17 cellular contexts compared by ENCODE assay signal in the genomic region with DNA sequence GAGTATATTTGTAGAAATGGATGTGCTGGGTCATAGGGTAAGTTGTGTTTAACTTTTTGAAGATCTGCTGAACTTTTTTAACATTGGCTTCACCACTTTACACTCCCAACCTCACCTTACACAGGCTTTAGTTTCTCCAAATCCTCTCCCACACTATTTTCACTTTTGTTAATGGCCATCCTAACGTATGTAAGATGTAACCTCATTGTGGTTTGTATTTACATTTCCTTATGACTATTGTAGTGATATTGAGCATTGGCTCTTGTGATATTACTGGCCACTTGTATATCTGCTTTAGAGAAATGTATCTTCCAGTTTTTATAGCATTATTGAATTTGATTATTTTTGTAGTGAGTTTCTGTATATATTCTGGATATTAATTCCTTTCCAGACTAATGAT.
DNase-seq lines count a peak whose midpoint lies in the region; ATAC-seq lines count a peak whose summit lies in the region.
"Had no signal": no experiment of that assay in that cellular context is flagged by ENCODE, and none has a peak within 500 bp of the region (broad histone marks: within the 10 kb centered on the region; RNA-seq: fewer than 3 reads in every experiment).

No MANE protein-coding gene starts in this region.

- no peaks in the 10 kb centered on the region for H3K27me3 Mint-ChIP-seq in activated naive CD8-positive, alpha-beta T cell treated with anti-CD3 and anti-CD28 coated beads, Interleukin-2, amount 50 U/mL, for 24 hours
- no peaks in the 10 kb centered on the region for H3K27me3 Mint-ChIP-seq in activated naive CD8-positive, alpha-beta T cell treated with anti-CD3 and anti-CD28 coated beads for 36 hours
- no peaks in the 10 kb centered on the region for H3K27me3 Mint-ChIP-seq in T-helper 17 cell
- H3K27me3 Mint-ChIP-seq in stimulated activated naive CD8-positive, alpha-beta T cell treated with anti-CD3 and anti-CD28 coated beads, Interleukin-15, amount 100 ng/mL, for 72 hours = no peaks in the 10 kb centered on the region
- H3K27me3 Mint-ChIP-seq: CD4-positive, CD25-positive, alpha-beta regulatory T cell had no signal

- no peak for DNase-seq in activated naive CD8-positive, alpha-beta T cell treated with anti-CD3 and anti-CD28 coated beads, Interleukin-2, amount 50 U/mL, for 24 hours
- DNase-seq in activated naive CD8-positive, alpha-beta T cell treated with anti-CD3 and anti-CD28 coated beads for 36 hours = no peak
- DNase-seq in T-helper 17 cell (no peak), ureter (ENCODE audit: low spot score) (no peak), RKO (ENCODE audit: low spot score) (no peak)
- DNase-seq in stimulated activated naive CD8-positive, alpha-beta T cell treated with anti-CD3 and anti-CD28 coated beads, Interleukin-15, amount 100 ng/mL, for 72 hours = no peak
- DNase-seq: CD4-positive, CD25-positive, alpha-beta regulatory T cell; KBM-7; NCI-H1105 treated with DMSO at 0.1 percent for 48 hours; NCI-H2029 treated with DMSO at 0.1 percent for 48 hours; NCI-H2227 treated with DMSO at 0.1 percent for 48 hours; NCI-H526 treated with DMSO at 0.1 percent for 48 hours; PC-9; SHP77 had no signal

- H3K4me1 Mint-ChIP-seq in activated naive CD8-positive, alpha-beta T cell treated with anti-CD3 and anti-CD28 coated beads, Interleukin-2, amount 50 U/mL, for 24 hours = peaks cover 7% of the 10 kb centered on the region
- no peaks in the 10 kb centered on the region for H3K4me1 Mint-ChIP-seq in activated naive CD8-positive, alpha-beta T cell treated with anti-CD3 and anti-CD28 coated beads for 36 hours
- no peaks in the 10 kb centered on the region for H3K4me1 Mint-ChIP-seq in T-helper 17 cell
- H3K4me1 Mint-ChIP-seq in stimulated activated naive CD8-positive, alpha-beta T cell treated with anti-CD3 and anti-CD28 coated beads, Interleukin-15, amount 100 ng/mL, for 72 hours = no peaks in the 10 kb centered on the region

- no peaks in the 10 kb centered on the region for H3K9me3 Mint-ChIP-seq in activated naive CD8-positive, alpha-beta T cell treated with anti-CD3 and anti-CD28 coated beads, Interleukin-2, amount 50 U/mL, for 24 hours
- H3K9me3 Mint-ChIP-seq in activated naive CD8-positive, alpha-beta T cell treated with anti-CD3 and anti-CD28 coated beads for 36 hours = no peaks in the 10 kb centered on the region
- H3K9me3 Mint-ChIP-seq in stimulated activated naive CD8-positive, alpha-beta T cell treated with anti-CD3 and anti-CD28 coated beads, Interleukin-15, amount 100 ng/mL, for 72 hours = no peaks in the 10 kb centered on the region
- H3K9me3 Mint-ChIP-seq: CD4-positive, CD25-positive, alpha-beta regulatory T cell had no signal

- H3K4me3 Mint-ChIP-seq in activated naive CD8-positive, alpha-beta T cell treated with anti-CD3 and anti-CD28 coated beads, Interleukin-2, amount 50 U/mL, for 24 hours = no peak overlapping the region
- H3K4me3 Mint-ChIP-seq in activated naive CD8-positive, alpha-beta T cell treated with anti-CD3 and anti-CD28 coated beads for 36 hours = no peak overlapping the region
- no peak overlapping the region for H3K4me3 Mint-ChIP-seq in T-helper 17 cell
- H3K4me3 Mint-ChIP-seq in stimulated activated naive CD8-positive, alpha-beta T cell treated with anti-CD3 and anti-CD28 coated beads, Interleukin-15, amount 100 ng/mL, for 72 hours = no peak overlapping the region
- H3K4me3 Mint-ChIP-seq: CD4-positive, CD25-positive, alpha-beta regulatory T cell had no signal

- ATAC-seq in activated naive CD8-positive, alpha-beta T cell treated with anti-CD3 and anti-CD28 coated beads, Interleukin-2, amount 50 U/mL, for 24 hours = peak; percentile 36
- ATAC-seq in HG02884 (IDR thresholded peaks at IDR 0.05; ENCODE audit: unreplicated experiment) (peak; percentile 90), T-helper 17 cell (no peak), HG02981 (IDR thresholded peaks at IDR 0.05; ENCODE audit: unreplicated experiment) (no peak)
- peak; percentile 82 for ATAC-seq in stimulated activated naive CD8-positive, alpha-beta T cell treated with anti-CD3 and anti-CD28 coated beads, Interleukin-15, amount 100 ng/mL, for 72 hours

- peaks cover 24% of the 10 kb centered on the region for H3K36me3 Mint-ChIP-seq in activated naive CD8-positive, alpha-beta T cell treated with anti-CD3 and anti-CD28 coated beads, Interleukin-2, amount 50 U/mL, for 24 hours (ENCODE audit: low read depth)
- H3K36me3 Mint-ChIP-seq in activated naive CD8-positive, alpha-beta T cell treated with anti-CD3 and anti-CD28 coated beads for 36 hours = peaks cover 11% of the 10 kb centered on the region
- H3K36me3 Mint-ChIP-seq in T-helper 17 cell (ENCODE audit: low read depth) = no peaks in the 10 kb centered on the region
- H3K36me3 Mint-ChIP-seq: CD4-positive, CD25-positive, alpha-beta regulatory T cell had no signal

- no peak overlapping the region for H3K27ac Mint-ChIP-seq in activated naive CD8-positive, alpha-beta T cell treated with anti-CD3 and anti-CD28 coated beads, Interleukin-2, amount 50 U/mL, for 24 hours
- H3K27ac Mint-ChIP-seq in activated naive CD8-positive, alpha-beta T cell treated with anti-CD3 and anti-CD28 coated beads for 36 hours = no peak overlapping the region
- H3K27ac Mint-ChIP-seq in T-helper 17 cell = peak overlapping the region; percentile 34
- no peak overlapping the region for H3K27ac Mint-ChIP-seq in stimulated activated naive CD8-positive, alpha-beta T cell treated with anti-CD3 and anti-CD28 coated beads, Interleukin-15, amount 100 ng/mL, for 72 hours
- H3K27ac Mint-ChIP-seq: CD4-positive, CD25-positive, alpha-beta regulatory T cell had no signal

- no peaks in the 10 kb centered on the region for H3K9me3 ChIP-seq in T-helper 17 cell (ENCODE audit: control insufficient read depth, low read length, poor library complexity, severe bottlenecking)
- H3K9me3 ChIP-seq: BLaER1 had no signal

Comparison
In these comparisons a context has a peak if more than half of its experiments do, and no peak if none do; other contexts are left out.
1. ATAC-seq: peak in activated naive CD8-positive, alpha-beta T cell treated with anti-CD3 and anti-CD28 coated beads, Interleukin-2, amount 50 U/mL, for 24 hours (single experiment), HG02884 (single experiment) and stimulated activated naive CD8-positive, alpha-beta T cell treated with anti-CD3 and anti-CD28 coated beads, Interleukin-15, amount 100 ng/mL, for 72 hours (single experiment); none in T-helper 17 cell (single experiment) and HG02981 (single experiment).